ENCODE assay signal across 19 cellular contexts in the genomic region with DNA sequence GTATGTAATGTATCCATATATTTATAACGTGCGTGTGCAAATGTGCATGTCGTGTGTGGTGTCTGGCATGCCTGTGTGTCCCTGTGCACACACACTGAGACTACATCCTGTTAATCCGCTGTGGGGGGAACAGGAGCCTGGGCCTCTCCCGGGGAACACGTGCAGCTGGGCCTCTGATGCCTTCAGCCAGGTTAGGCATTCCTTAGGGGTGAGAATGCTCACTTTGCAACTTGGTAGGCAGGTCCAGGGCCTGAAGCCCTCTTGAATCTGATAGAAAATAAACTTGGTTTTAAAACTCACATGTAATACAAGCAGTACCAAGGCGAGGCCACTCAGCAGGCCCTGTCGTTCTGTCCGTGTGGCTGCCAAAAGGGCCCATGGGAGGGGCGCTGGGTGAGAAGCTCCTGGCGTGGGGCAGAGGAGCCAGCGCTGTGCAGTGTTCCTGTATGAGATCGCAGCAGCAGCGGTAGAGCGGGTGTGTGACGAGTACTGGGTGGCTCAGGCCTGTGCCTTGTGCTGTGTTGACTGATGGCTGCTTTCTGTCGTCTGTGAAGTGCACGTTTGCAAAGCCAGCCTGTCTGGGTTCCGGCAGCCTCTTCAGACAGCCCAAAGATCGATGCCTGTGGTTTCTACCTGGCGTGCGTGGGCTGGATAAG. TPM values are rescaled to one million over a fixed set of nuclear protein-coding genes. Genes with fewer than 3 reads are reported as not detected.
"Had no signal": no experiment of that assay in that cellular context is flagged by ENCODE, and none has a peak within 500 bp of the region (broad histone marks: within the 10 kb centered on the region; RNA-seq: fewer than 3 reads in every experiment).

No MANE protein-coding gene starts in this region.

- H3K4me3 Mint-ChIP-seq: activated B cell treated with CpG ODN at 0.5 μM for 24 hours; activated CD4-positive, alpha-beta T cell treated with anti-CD3 and anti-CD28 coated beads, Interleukin-2, amount 10 ng/mL, durations not matched to agents 7 days and 5 days; T-helper 1 cell treated with Interleukin-12 subunit alpha and Interleukin-12 subunit beta and Interleukin-4 antibody, amounts not matched to agents 30 μg/mL and 1 μg/mL, for 36 hours had no signal

- H3K4me1 ChIP-seq: body of pancreas, sigmoid colon, suprapubic skin had no signal

- H3K27ac Mint-ChIP-seq: activated B cell treated with CpG ODN at 0.5 μM for 24 hours; activated CD4-positive, alpha-beta T cell treated with anti-CD3 and anti-CD28 coated beads, Interleukin-2, amount 10 ng/mL, durations not matched to agents 7 days and 5 days; activated naive CD4-positive, alpha-beta T cell treated with anti-CD3 and anti-CD28 coated beads, Interleukin-2, amount 50 U/mL, for 72 hours; activated T-helper 2 cell treated with anti-CD3 and anti-CD28 coated beads, Interferon-gamma antibody, Interleukin-2, Interleukin-4, amounts not matched to agents 10 μg/mL and 5 μg/mL and 100 μg/mL, durations not matched to agents 14 hours and 24 hours and 36 hours; T-helper 1 cell treated with Interleukin-12 subunit alpha and Interleukin-12 subunit beta and Interleukin-4 antibody, amounts not matched to agents 30 μg/mL and 1 μg/mL, for 36 hours had no signal

- H3K4me1 Mint-ChIP-seq: activated B cell treated with CpG ODN at 0.5 μM for 24 hours; activated CD4-positive, alpha-beta T cell treated with anti-CD3 and anti-CD28 coated beads, Interleukin-2, amount 10 ng/mL, durations not matched to agents 7 days and 5 days had no signal

- H3K9me3 ChIP-seq: body of pancreas, sigmoid colon, suprapubic skin had no signal

- H3K9me3 Mint-ChIP-seq: activated B cell treated with CpG ODN at 0.5 μM for 24 hours; activated naive CD4-positive, alpha-beta T cell treated with anti-CD3 and anti-CD28 coated beads, Interleukin-2, amount 50 U/mL, for 72 hours; activated T-helper 2 cell treated with anti-CD3 and anti-CD28 coated beads, Interferon-gamma antibody, Interleukin-2, Interleukin-4, amounts not matched to agents 10 μg/mL and 5 μg/mL and 100 μg/mL, durations not matched to agents 14 hours and 24 hours and 36 hours; T-helper 1 cell treated with Interleukin-12 subunit alpha and Interleukin-12 subunit beta and Interleukin-4 antibody, amounts not matched to agents 30 μg/mL and 1 μg/mL, for 36 hours had no signal

- H3K27me3 ChIP-seq: suprapubic skin had no signal

- H3K27ac ChIP-seq: body of pancreas, coronary artery, epithelial cell of prostate, sigmoid colon, suprapubic skin had no signal

- H3K4me3 ChIP-seq: body of pancreas, coronary artery, sigmoid colon, suprapubic skin had no signal

- DNase-seq: activated B cell treated with CpG ODN at 0.5 μM for 24 hours; activated CD4-positive, alpha-beta T cell treated with anti-CD3 and anti-CD28 coated beads, Interleukin-2, amount 10 ng/mL, durations not matched to agents 7 days and 5 days; activated CD8-positive, alpha-beta memory T cell treated with anti-CD3 and anti-CD28 coated beads for 24 hours; amniotic stem cell; body of pancreas; central memory CD4-positive, alpha-beta T cell; effector memory CD4-positive, alpha-beta T cell; kidney; midbrain; nucleus accumbens; sigmoid colon; stimulated activated naive CD4-positive, alpha-beta T cell treated with Interleukin-2 at 50 U/mL for 16 hours had no signal

- H3K36me3 ChIP-seq: sigmoid colon, suprapubic skin had no signal

RNA-seq across cellular contexts. Expression of a gene that starts 16.2 kb away (rescaled TPM):
- total RNA-seq: activated B cell treated with CpG ODN at 0.5 μM for 24 hours; activated CD4-positive, alpha-beta T cell treated with anti-CD3 and anti-CD28 coated beads, Interleukin-2, amount 10 ng/mL, durations not matched to agents 7 days and 5 days; activated naive CD4-positive, alpha-beta T cell treated with anti-CD3 and anti-CD28 coated beads, Interleukin-2, amount 50 U/mL, for 72 hours; activated T-helper 2 cell treated with anti-CD3 and anti-CD28 coated beads, Interferon-gamma antibody, Interleukin-2, Interleukin-4, amounts not matched to agents 10 μg/mL and 5 μg/mL and 100 μg/mL, durations not matched to agents 14 hours and 24 hours and 36 hours; body of pancreas; liver; sigmoid colon had no signal
- polyA plus RNA-seq: liver, sigmoid colon had no signal
